In genomic region chr13:75482820-75483079, GRCh38 we compare ENCODE assay signal across 8 cellular contexts. TPM values are rescaled to one million over a fixed set of nuclear protein-coding genes. Genes with fewer than 3 reads are reported as not detected.
DNase-seq lines count a peak whose midpoint lies in the region; ATAC-seq and TF ChIP-seq lines count a peak whose summit lies in the region.

No MANE protein-coding gene starts in this region.

- H3K27ac ChIP-seq in left ventricle myocardium inferior (replicated peaks), result peak overlapping the region; percentile 95
- peak overlapping the region; percentile 76 for H3K27ac ChIP-seq in mesodermal cell (ENCODE audit: low read depth, low read length, severe bottlenecking)
- H3K27ac ChIP-seq in upper lobe of right lung, result peak overlapping the region; percentile 58

- no peaks in the 10 kb centered on the region for H3K27me3 ChIP-seq in left ventricle myocardium inferior (ENCODE audit: low read depth)
- H3K27me3 ChIP-seq in upper lobe of right lung, result no peaks in the 10 kb centered on the region

- H3K27ac Mint-ChIP-seq in brain, result peak overlapping the region; percentile 64 to 99 (median 92)

- ATAC-seq in Right ventricle myocardium superior (ENCODE audit: poor library complexity), result no peak
- no peak for ATAC-seq in upper lobe of right lung

- TF ChIP-seq CTCF in left ventricle myocardium inferior (IDR thresholded peaks at IDR 0.05; ENCODE audit: borderline replicate concordance), result no peak
- peak; percentile 11 to 36 for TF ChIP-seq CTCF in brain (conservative IDR thresholded peaks at IDR 0.05)
- TF ChIP-seq CTCF in upper lobe of right lung (IDR thresholded peaks at IDR 0.05), result no peak

- H3K4me3 Mint-ChIP-seq in brain, result peak overlapping the region; percentile 92 to 98 (median 96)

- intact Hi-C loops in left ventricle myocardium inferior (cut with micrococcal nuclease) (loop anchor here (5.0 kb wide), 1 partner anchor 110 kb away; no protein-coding TSS in a partner anchor), Right ventricle myocardium superior (cut with DNase I) (loop anchor here (5.0 to 10.0 kb wide), 3 partner anchors 55 to 158 kb away; partner anchors contain the start of gene COMMD6), upper lobe of right lung (cut with DNase I) (no loop called here)

- H3K9me3 Mint-ChIP-seq in brain, result no peaks in the 10 kb centered on the region

- no CpG with 5 or more reads among the region's 1 CpG for WGBS in mesodermal cell (ENCODE audit: insufficient coverage in 2 of 2), 2 experiments

- DNase-seq in left ventricle myocardium inferior (no peak), Right ventricle myocardium superior (no peak), upper lobe of right lung (no peak), MV-4-11 (lab: John Stamatoyannopoulos, UW) (no peak), H4 (ENCODE audit: low spot score) (no peak), NOMO-1 (lab: John Stamatoyannopoulos, UW; ENCODE audit: unreplicated experiment in 2 of 2) (no peak)

- peaks cover 51% of the 10 kb centered on the region for H3K4me1 ChIP-seq in left ventricle myocardium inferior
- peaks cover 13% of the 10 kb centered on the region for H3K4me1 ChIP-seq in mesodermal cell (ENCODE audit: control insufficient read depth, insufficient read depth, low read length, poor library complexity, severe bottlenecking)
- H3K4me1 ChIP-seq in upper lobe of right lung, result peaks cover 16% of the 10 kb centered on the region

- H3K4me1 Mint-ChIP-seq in brain, result peaks cover 37% of the 10 kb centered on the region

- H3K9me3 ChIP-seq in left ventricle myocardium inferior (replicated peaks), result no peaks in the 10 kb centered on the region
- no peaks in the 10 kb centered on the region for H3K9me3 ChIP-seq in mesodermal cell (ENCODE audit: control insufficient read depth, low read length)
- no peaks in the 10 kb centered on the region for H3K9me3 ChIP-seq in upper lobe of right lung

- H3K36me3 ChIP-seq in left ventricle myocardium inferior (no peaks in the 10 kb centered on the region), mesodermal cell (ENCODE audit: control insufficient read depth, insufficient read depth, low read length) (no peaks in the 10 kb centered on the region), upper lobe of right lung (no peaks in the 10 kb centered on the region)

- peak overlapping the region; percentile 95 for H3K4me3 ChIP-seq in left ventricle myocardium inferior
- H3K4me3 ChIP-seq in mesodermal cell (ENCODE audit: extremely low read depth, insufficient read depth, low read length, poor library complexity, severe bottlenecking), result peak overlapping the region; percentile 73
- H3K4me3 ChIP-seq in upper lobe of right lung, result peak overlapping the region; percentile 73

- H3K36me3 Mint-ChIP-seq in brain, result no peaks in the 10 kb centered on the region

- H3K27me3 Mint-ChIP-seq in brain, result peaks cover 16% of the 10 kb centered on the region

RNA-seq across cellular contexts. Expression of gene TBC1D4, which starts 0.8 kb away (rescaled TPM):
- 97.5 TPM for total RNA-seq in left ventricle myocardium inferior
- total RNA-seq in Right ventricle myocardium superior, result 107 TPM
- polyA plus RNA-seq in brain (ENCODE audit: insufficient read depth, low read depth, low replicate concordance), result 5.4 TPM
- 12.8 TPM for polyA plus RNA-seq in mesodermal cell (2013, experiment 1 of 2)
- 11.1 TPM for polyA plus RNA-seq in mesodermal cell (2013, experiment 2 of 2)
- total RNA-seq in upper lobe of right lung, result 26.1 TPM
- total RNA-seq in H4 (2014; rRNA removed; shearing (Covaris generic)), result 2.9 and 4.1 TPM in 2 replicates

RNA-seq across cellular contexts. Expression of gene COMMD6, which starts 54.9 kb away (rescaled TPM):
- total RNA-seq in left ventricle myocardium inferior (145 TPM), Right ventricle myocardium superior (116 TPM), upper lobe of right lung (142 TPM)
- polyA plus RNA-seq in brain (ENCODE audit: insufficient read depth, low read depth, low replicate concordance), result 309 TPM
- polyA plus RNA-seq in mesodermal cell (2013, experiment 1 of 2), result 180 TPM
- polyA plus RNA-seq in mesodermal cell (2013, experiment 2 of 2), result 195 TPM
- 40.0 and 40.2 TPM in 2 replicates for total RNA-seq in H4 (2014; rRNA removed; shearing (Covaris generic))

Comparison
In these comparisons a context has a peak if more than half of its experiments do, and no peak if none do; other contexts are left out.
1. CTCF ChIP-seq: peak in brain (2 of 2); none in left ventricle myocardium inferior (single experiment) and upper lobe of right lung (single experiment).
2. Peak in every context shown above with its lines, with median percentiles within 50 percentile points of each other: H3K27ac ChIP-seq and H3K4me3 ChIP-seq.